In the genomic region with DNA sequence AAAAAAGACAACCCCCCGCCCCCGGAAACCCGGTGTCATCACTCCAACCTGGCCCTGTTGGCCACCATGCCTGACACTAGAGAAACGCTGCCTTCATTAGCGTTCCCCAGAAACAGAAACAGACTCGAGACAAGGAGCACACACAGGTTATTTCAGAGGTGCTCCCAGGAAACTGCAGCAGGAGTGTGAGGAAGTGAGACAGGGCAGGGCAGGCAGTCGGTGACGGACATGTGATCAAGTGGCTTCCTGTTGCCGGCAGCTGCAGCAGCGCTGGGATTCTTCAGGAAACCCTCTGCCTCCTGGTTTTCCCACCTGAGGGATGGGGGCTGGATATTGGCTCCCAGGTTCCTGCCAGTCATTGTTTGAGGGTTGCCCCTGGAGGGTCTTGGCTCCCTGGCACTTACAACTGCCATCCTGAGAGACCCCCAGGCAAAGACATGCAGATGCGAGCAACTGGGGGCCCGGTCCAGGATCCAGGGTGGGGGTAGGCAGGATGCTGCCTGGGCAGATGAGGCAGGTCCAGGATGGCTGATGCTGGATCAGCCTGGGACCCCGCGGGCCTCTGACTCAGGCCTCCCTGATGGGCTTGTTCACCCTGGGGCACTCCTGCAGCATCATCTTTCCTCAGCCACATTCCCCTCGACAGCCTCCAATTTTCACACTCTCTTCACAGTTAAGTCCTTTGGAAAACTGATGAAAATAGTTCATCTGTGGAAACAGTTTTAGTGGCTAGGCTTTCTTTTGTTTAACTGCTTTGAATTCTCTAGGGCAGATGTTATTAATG, we compare ENCODE assay signal across 17 cellular contexts.
DNase-seq lines count a peak whose midpoint lies in the region; ATAC-seq and TF ChIP-seq lines count a peak whose summit lies in the region.
"Had no signal": no experiment of that assay in that cellular context is flagged by ENCODE, and none has a peak within 500 bp of the region (broad histone marks: within the 10 kb centered on the region; RNA-seq: fewer than 3 reads in every experiment).

No MANE protein-coding gene starts in this region.

- peak; percentile 20 for DNase-seq in activated naive CD4-positive, alpha-beta T cell treated with anti-CD3 and anti-CD28 coated beads for 36 hours
- DNase-seq in activated naive CD4-positive, alpha-beta T cell treated with anti-CD3 and anti-CD28 coated beads, Interleukin-2, amount 50 U/mL, for 16 hours: no peak
- no peak for DNase-seq in CD4-positive, alpha-beta T cell
- DNase-seq in foreskin keratinocyte (no peak), nephron progenitor cell (no peak), NCI-H345 (lab: John Stamatoyannopoulos, UW) (no peak)
- DNase-seq: ACHN; MM.1S; NCI-H1930; NCI-H2171 treated with DMSO at 0.1 percent for 48 hours; NCI-H524; NK-92 treated with Interleukin-12 subunit alpha and Interleukin-12 subunit beta, amount 100 ng/mL, for 24 hours had no signal

- H3K9me3 Mint-ChIP-seq in activated naive CD4-positive, alpha-beta T cell treated with anti-CD3 and anti-CD28 coated beads for 36 hours: no peaks in the 10 kb centered on the region
- H3K9me3 Mint-ChIP-seq in CD4-positive, alpha-beta T cell: no peaks in the 10 kb centered on the region
- H3K9me3 Mint-ChIP-seq in nephron progenitor cell: no peaks in the 10 kb centered on the region

- no peak overlapping the region for H3K4me3 Mint-ChIP-seq in activated naive CD4-positive, alpha-beta T cell treated with anti-CD3 and anti-CD28 coated beads for 36 hours
- peak overlapping the region; percentile 28 for H3K4me3 Mint-ChIP-seq in CD4-positive, alpha-beta T cell
- no peak overlapping the region for H3K4me3 Mint-ChIP-seq in nephron progenitor cell
- H3K4me3 Mint-ChIP-seq: B cell had no signal

- POLR2A ChIA-PET in CD4-positive, alpha-beta T cell (lab: Charles Lee): no interaction called here

- peak overlapping the region; percentile 41 for H3K4me2 ChIP-seq in OCI-LY3 (ENCODE audit: low read length)
- H3K4me2 ChIP-seq: KMS-11 had no signal

- H3K4me1 ChIP-seq in OCI-LY3 (ENCODE audit: low read length): peaks cover 29% of the 10 kb centered on the region
- no peaks in the 10 kb centered on the region for H3K4me1 ChIP-seq in foreskin keratinocyte

- no peak overlapping the region for H2AFZ ChIP-seq in OCI-LY3 (ENCODE audit: low read depth, low read length)

- CTCF ChIA-PET in activated naive CD4-positive, alpha-beta T cell treated with anti-CD3 and anti-CD28 coated beads for 36 hours (lab: Charles Lee): no interaction called here
- CTCF ChIA-PET in CD4-positive, alpha-beta T cell (lab: Charles Lee): no interaction called here

- intact Hi-C loops in activated naive CD4-positive, alpha-beta T cell treated with anti-CD3 and anti-CD28 coated beads for 36 hours (cut with micrococcal nuclease): no loop called here
- intact Hi-C loops in CD4-positive, alpha-beta T cell (cut with DNase I, micrococcal nuclease): no loop called here

- no peaks in the 10 kb centered on the region for H3K27me3 ChIP-seq in CD4-positive, alpha-beta T cell (ENCODE audit: control insufficient read depth, insufficient read depth, low read length)
- H3K27me3 ChIP-seq in OCI-LY3 (ENCODE audit: low read depth, low read length) (peaks cover 10% of the 10 kb centered on the region; the same call in 1 of the 2 replicates), foreskin keratinocyte (no peaks in the 10 kb centered on the region)

- H3K9me3 ChIP-seq in CD4-positive, alpha-beta T cell (ENCODE audit: control insufficient read depth, low read length): no peaks in the 10 kb centered on the region
- H3K9me3 ChIP-seq in OCI-LY3 (ENCODE audit: insufficient read depth, low read length): no peaks in the 10 kb centered on the region

- no peaks in the 10 kb centered on the region for H4K20me1 ChIP-seq in OCI-LY3 (ENCODE audit: insufficient read depth, low read length)

- H3K36me3 Mint-ChIP-seq in activated naive CD4-positive, alpha-beta T cell treated with anti-CD3 and anti-CD28 coated beads for 36 hours (ENCODE audit: low read depth): no peaks in the 10 kb centered on the region
- H3K36me3 Mint-ChIP-seq in CD4-positive, alpha-beta T cell (ENCODE audit: low read depth): no peaks in the 10 kb centered on the region
- H3K36me3 Mint-ChIP-seq in nephron progenitor cell (ENCODE audit: low read depth): no peaks in the 10 kb centered on the region

- ATAC-seq in CD4-positive, alpha-beta T cell (ENCODE audit: poor library complexity): no peak
- ATAC-seq in foreskin keratinocyte (peak; percentile 58), HG02642 (IDR thresholded peaks at IDR 0.05; ENCODE audit: poor library complexity, unreplicated experiment) (no peak)
- ATAC-seq: HepG2 had no signal

- no peak for TF ChIP-seq CTCF in CD4-positive, alpha-beta T cell (IDR thresholded peaks at IDR 0.05)
- no peak for TF ChIP-seq CTCF in OCI-LY3 (IDR thresholded peaks at IDR 0.05; ENCODE audit: low read depth, low read length)
- TF ChIP-seq CTCF in foreskin keratinocyte (conservative IDR thresholded peaks at IDR 0.05): no peak
- TF ChIP-seq CTCF in nephron progenitor cell (IDR thresholded peaks at IDR 0.05): no peak

- no peaks in the 10 kb centered on the region for H3K27me3 Mint-ChIP-seq in activated naive CD4-positive, alpha-beta T cell treated with anti-CD3 and anti-CD28 coated beads for 36 hours (ENCODE audit: low read depth)
- H3K27me3 Mint-ChIP-seq in CD4-positive, alpha-beta T cell: no peaks in the 10 kb centered on the region
- H3K27me3 Mint-ChIP-seq in nephron progenitor cell (ENCODE audit: low read depth, poor library complexity): peaks cover 9% of the 10 kb centered on the region

- H3K27ac Mint-ChIP-seq in activated naive CD4-positive, alpha-beta T cell treated with anti-CD3 and anti-CD28 coated beads for 36 hours: no peak overlapping the region
- peak overlapping the region; percentile 57 for H3K27ac Mint-ChIP-seq in CD4-positive, alpha-beta T cell
- H3K27ac Mint-ChIP-seq in nephron progenitor cell: no peak overlapping the region
- H3K27ac Mint-ChIP-seq: B cell had no signal

- peaks cover 20% of the 10 kb centered on the region for H3K4me1 Mint-ChIP-seq in activated naive CD4-positive, alpha-beta T cell treated with anti-CD3 and anti-CD28 coated beads for 36 hours (ENCODE audit: low read depth)
- H3K4me1 Mint-ChIP-seq in CD4-positive, alpha-beta T cell (ENCODE audit: low read depth): peaks cover 33% of the 10 kb centered on the region
- peaks cover 11% of the 10 kb centered on the region for H3K4me1 Mint-ChIP-seq in nephron progenitor cell

- no peaks in the 10 kb centered on the region for H3K79me2 ChIP-seq in OCI-LY3 (ENCODE audit: low read length)

- no peak overlapping the region for H3K4me3 ChIP-seq in OCI-LY3 (ENCODE audit: low read length)

- no peak overlapping the region for H3K9ac ChIP-seq in OCI-LY3 (ENCODE audit: low read length)
- H3K9ac ChIP-seq: KMS-11 had no signal

- H3K36me3 ChIP-seq in OCI-LY3 (replicated peaks; ENCODE audit: low read depth, low read length): no peaks in the 10 kb centered on the region

- H3K27ac ChIP-seq in CD4-positive, alpha-beta T cell (ENCODE audit: low read depth, low read length): no peak overlapping the region
- H3K27ac ChIP-seq in OCI-LY3 (ENCODE audit: low read length) (no peak overlapping the region), foreskin keratinocyte (no peak overlapping the region)
- H3K27ac ChIP-seq: KMS-11 had no signal
